In the genomic region with DNA sequence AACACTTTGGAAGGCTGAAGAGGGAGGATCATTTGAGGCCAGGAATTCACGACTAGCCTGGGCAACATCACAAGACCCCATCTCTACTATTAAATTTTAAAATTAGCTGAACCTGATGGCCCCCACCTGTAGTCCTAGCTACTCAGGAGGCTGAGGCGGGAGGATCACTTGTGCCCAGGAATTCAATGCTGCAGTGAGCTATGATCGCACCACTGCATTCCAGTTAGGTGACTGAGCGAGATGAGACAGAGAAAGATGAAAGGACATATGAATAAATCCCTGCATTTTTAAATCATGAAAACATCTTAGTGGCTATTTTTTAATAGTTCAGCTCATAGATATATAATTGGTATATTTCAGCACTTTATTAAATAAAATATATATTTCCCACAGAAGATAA, we compare ENCODE assay signal across 16 cellular contexts.
A peak's percentile ranks its signal among the peaks of the same experiment; 100 is the strongest.
DNase-seq lines count a peak whose midpoint lies in the region.
"Had no signal": no experiment of that assay in that cellular context is flagged by ENCODE, and none has a peak within 500 bp of the region (broad histone marks: within the 10 kb centered on the region; RNA-seq: fewer than 3 reads in every experiment).

No MANE protein-coding gene starts in this region.

- H3K4me3 ChIP-seq in HAP-1 = no peak overlapping the region

- no peaks in the 10 kb centered on the region for H3K9me3 ChIP-seq in HAP-1
- H3K9me3 ChIP-seq: Caco-2 had no signal

- H3K4me1 ChIP-seq in HAP-1 = no peaks in the 10 kb centered on the region
- H3K4me1 ChIP-seq: Caco-2 had no signal

- no peaks in the 10 kb centered on the region for H3K36me3 ChIP-seq in HAP-1 (replicated peaks)

- DNase-seq in EL (peak; percentile 23), HT1080 (ENCODE audit: low read depth) (peak; percentile 15), amniotic epithelial cell (ENCODE audit: low read depth) (peak; percentile 6), kidney glomerular epithelial cell (lab: John Stamatoyannopoulos, UW) (peak; percentile 12), HAP-1 (ENCODE audit: low spot score in 2 of 2) (no peak)
- DNase-seq in activated naive CD4-positive, alpha-beta T cell treated with Interleukin-2 at 50 U/mL for 16 hours = no peak
- DNase-seq in activated naive CD4-positive, alpha-beta T cell treated with anti-CD3 and anti-CD28 coated beads, Interleukin-2, amount 50 U/mL, for 16 hours = no peak
- no peak for DNase-seq in activated CD4-positive, CD25-positive, alpha-beta regulatory T cell treated with anti-CD3 and anti-CD28 coated beads, Interleukin-2, amount 50 U/mL, for 72 hours
- DNase-seq: Caco-2; CD4-positive, alpha-beta T cell; DMS153; MV-4-11; NCI-H1694 treated with DMSO at 0.1 percent for 48 hours; NCI-H2107; NCI-H510A treated with DMSO at 0.1 percent for 48 hours; NCI-H774 had no signal

- no peaks in the 10 kb centered on the region for H3K27me3 ChIP-seq in HAP-1 (ENCODE audit: low read depth)

- in situ Hi-C loops in HAP-1 (cut with MboI; ENCODE audit: low sequenced_read_pairs) = no loop called here

Comparison
In these comparisons a context has a peak if more than half of its experiments do, and no peak if none do; other contexts are left out.
1. DNase-seq: peak in EL (single experiment), HT1080 (single experiment), amniotic epithelial cell (single experiment) and kidney glomerular epithelial cell (single experiment); none in activated naive CD4-positive, alpha-beta T cell treated with Interleukin-2 at 50 U/mL for 16 hours (single experiment), HAP-1 (0 of 2), activated naive CD4-positive, alpha-beta T cell treated with anti-CD3 and anti-CD28 coated beads, Interleukin-2, amount 50 U/mL, for 16 hours (single experiment) and activated CD4-positive, CD25-positive, alpha-beta regulatory T cell treated with anti-CD3 and anti-CD28 coated beads, Interleukin-2, amount 50 U/mL, for 72 hours (single experiment).